In the genomic region with DNA sequence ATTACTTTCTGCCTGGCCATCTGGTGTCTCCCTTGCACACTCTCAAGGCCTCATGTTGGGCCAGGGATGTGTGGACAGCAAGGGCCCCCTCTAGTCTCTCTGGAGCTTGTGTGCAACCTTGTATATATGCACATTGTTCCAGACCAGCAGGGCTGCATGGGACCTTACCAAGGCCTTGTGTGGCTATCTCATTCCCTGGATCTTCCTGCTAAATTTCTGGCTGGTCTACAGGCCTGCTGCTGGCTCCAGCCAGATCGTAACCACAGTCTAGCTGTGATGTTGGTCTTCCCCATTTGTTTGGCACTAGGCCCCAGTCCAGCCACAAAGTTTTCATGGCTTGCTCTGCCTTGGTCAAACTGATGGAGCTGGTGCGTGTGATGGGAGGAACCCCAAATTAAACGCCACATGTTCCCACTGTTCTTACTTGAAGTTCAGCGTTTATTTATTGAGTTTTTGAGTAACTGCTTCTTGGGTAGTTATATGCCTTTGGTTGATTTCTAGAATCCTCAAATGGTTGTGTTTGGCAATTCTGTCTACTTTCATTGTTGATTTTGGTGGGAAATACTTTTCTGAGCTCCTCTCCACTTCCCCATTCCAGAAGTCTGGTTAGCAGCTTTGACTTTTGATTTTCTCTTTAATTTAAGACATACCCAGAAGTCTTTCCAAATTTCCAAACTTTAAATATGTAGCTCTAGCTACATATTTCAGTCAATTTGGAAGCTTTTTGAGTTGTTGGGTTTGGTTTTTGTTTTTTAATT, we compare ENCODE assay signal across 12 cellular contexts. TPM values are rescaled to one million over a fixed set of nuclear protein-coding genes. Genes with fewer than 3 reads are reported as not detected.
A peak's percentile ranks its signal among the peaks of the same experiment; 100 is the strongest.
DNase-seq lines count a peak whose midpoint lies in the region; ATAC-seq, FAIRE-seq and TF ChIP-seq lines count a peak whose summit lies in the region.
"Had no signal": no experiment of that assay in that cellular context is flagged by ENCODE, and none has a peak within 500 bp of the region (broad histone marks: within the 10 kb centered on the region; RNA-seq: fewer than 3 reads in every experiment).

No MANE protein-coding gene starts in this region.

- TF ChIP-seq POLR2A in H54 (IDR thresholded peaks at IDR 0.05; ENCODE audit: low read depth, low read length), result no peak

- no peak for FAIRE-seq in H54 (lab: Jason Lieb, UNC)

- H3K27ac ChIP-seq in ascending aorta (peak overlapping the region; percentile 21 to 56), right atrium auricular region (no peak overlapping the region)
- H3K27ac ChIP-seq: lower lobe of right lung had no signal

- H3K4me1 ChIP-seq in BE2C, result peaks cover 6% of the 10 kb centered on the region
- peaks cover 4 to 5% of the 10 kb centered on the region in 2 donors for H3K4me1 ChIP-seq in ascending aorta
- H3K4me1 ChIP-seq in right atrium auricular region, result peaks cover 0 to 10% of the 10 kb centered on the region in 2 donors

- ATAC-seq in memory B cell (ENCODE audit: low read depth), result no peak
- ATAC-seq: lower lobe of right lung, Right ventricle myocardium inferior had no signal

- no peaks in the 10 kb centered on the region for H3K27me3 Mint-ChIP-seq in IgD-negative memory B cell
- H3K27me3 Mint-ChIP-seq in memory B cell, result no peaks in the 10 kb centered on the region

- H3K9me3 Mint-ChIP-seq in IgD-negative memory B cell (peaks cover 0 to 5% (median 5%) of the 10 kb centered on the region in 3 donors), memory B cell (peaks cover 3% of the 10 kb centered on the region)

- H3K36me3 Mint-ChIP-seq in IgD-negative memory B cell (peaks cover 7% of the 10 kb centered on the region), memory B cell (peaks cover 12% of the 10 kb centered on the region)

- H3K27ac Mint-ChIP-seq in IgD-negative memory B cell (peak overlapping the region; percentile 57 to 95 (median 91)), memory B cell (peak overlapping the region; percentile 81)

- H3K4me3 ChIP-seq in BE2C (ENCODE audit: low read depth, low read length), result no peak overlapping the region
- no peak overlapping the region for H3K4me3 ChIP-seq in ascending aorta
- H3K4me3 ChIP-seq in right atrium auricular region, result no peak overlapping the region
- H3K4me3 ChIP-seq: lower lobe of right lung had no signal

- no peaks in the 10 kb centered on the region for H3K27me3 ChIP-seq in BE2C
- H3K27me3 ChIP-seq in ascending aorta, result no peaks in the 10 kb centered on the region
- H3K27me3 ChIP-seq in right atrium auricular region, result no peaks in the 10 kb centered on the region

- H3K4me1 Mint-ChIP-seq in IgD-negative memory B cell (peaks cover 43 to 51% (median 46%) of the 10 kb centered on the region in 3 donors), memory B cell (peaks cover 42% of the 10 kb centered on the region)

- H3K36me3 ChIP-seq in BE2C (no peaks in the 10 kb centered on the region), ascending aorta (no peaks in the 10 kb centered on the region), right atrium auricular region (no peaks in the 10 kb centered on the region)
- H3K36me3 ChIP-seq: lower lobe of right lung had no signal

- peak overlapping the region in 2 of 4 donors; percentile 71 to 76 for H3K4me3 Mint-ChIP-seq in IgD-negative memory B cell
- peak overlapping the region; percentile 39 for H3K4me3 Mint-ChIP-seq in memory B cell

- DNase-seq in BE2C, result peak; percentile 22
- DNase-seq in ascending aorta (ENCODE audit: low spot score in 2 of 2), result no peak
- DNase-seq in memory B cell (ENCODE audit: low spot score in 2 of 2), result no peak
- DNase-seq in GOT3 (lab: John Stamatoyannopoulos, UW), result no peak
- no peak for DNase-seq in hepatic stellate cell (ENCODE audit: low spot score)
- no peak for DNase-seq in right atrium auricular region (ENCODE audit: low spot score)
- no peak for DNase-seq in H54 (ENCODE audit: insufficient read length, low spot score)
- DNase-seq: anterior cingulate cortex, lower lobe of right lung, retina had no signal

- intact Hi-C loops in ascending aorta (cut with DNase I), result no loop called here

- no peak for TF ChIP-seq CTCF in BE2C (IDR thresholded peaks at IDR 0.05; ENCODE audit: low read depth, low read length)
- no peak for TF ChIP-seq CTCF in ascending aorta (IDR thresholded peaks at IDR 0.05)
- no peak for TF ChIP-seq CTCF in right atrium auricular region (IDR thresholded peaks at IDR 0.05)

- H3K9me3 ChIP-seq in BE2C, result peaks cover 2% of the 10 kb centered on the region; the same call in 1 of the 2 replicates
- H3K9me3 ChIP-seq in ascending aorta, result no peaks in the 10 kb centered on the region
- no peaks in the 10 kb centered on the region for H3K9me3 ChIP-seq in right atrium auricular region
- H3K9me3 ChIP-seq: lower lobe of right lung had no signal

RNA-seq across cellular contexts. Expression of a gene that starts 56.4 kb away (rescaled TPM):
- 13.1 TPM for polyA plus RNA-seq in BE2C (2012; ENCODE audit: insufficient read depth, insufficient read length, low read depth)
- 13.6 TPM for polyA plus RNA-seq in IgD-negative memory B cell
- 27.1 TPM for total RNA-seq in ascending aorta
- 10 to 100 TPM; 10.7 to 19.6 TPM for total RNA-seq in right atrium auricular region

RNA-seq across cellular contexts. Expression of a gene that starts 57.0 kb away (rescaled TPM):
- not detected for polyA plus RNA-seq in BE2C (2012; ENCODE audit: insufficient read depth, insufficient read length, low read depth)
- not detected for polyA plus RNA-seq in IgD-negative memory B cell
- total RNA-seq in ascending aorta (not detected), right atrium auricular region (not detected)
- total RNA-seq: lower lobe of right lung, Right ventricle myocardium inferior had no signal

Comparison
In these comparisons a context has a peak if more than half of its experiments do, and no peak if none do; other contexts are left out.
1. H3K27ac ChIP-seq: peak in ascending aorta (2 of 2); none in right atrium auricular region (0 of 2).